8 cellular contexts compared by ENCODE assay signal in genomic region chr4:7827566-7827965, GRCh38.
DNase-seq lines count a peak whose midpoint lies in the region; ATAC-seq and TF ChIP-seq lines count a peak whose summit lies in the region.

No MANE protein-coding gene starts in this region.

- H3K27me3 ChIP-seq in lower lobe of right lung (ENCODE audit: low read depth) (no peaks in the 10 kb centered on the region), suprapubic skin (no peaks in the 10 kb centered on the region)

- H3K4me1 Mint-ChIP-seq in activated T-cell treated with anti-CD3 and anti-CD28 coated beads, Interleukin-2, amount 50 U/mL, for 24 hours (ENCODE audit: low read depth), result peaks cover 59% of the 10 kb centered on the region

- H3K9me3 Mint-ChIP-seq in activated T-cell treated with anti-CD3 and anti-CD28 coated beads, Interleukin-2, amount 50 U/mL, for 24 hours, result peaks cover 4% of the 10 kb centered on the region

- no peak for TF ChIP-seq POLR2A in suprapubic skin (IDR thresholded peaks at IDR 0.05)

- H3K36me3 ChIP-seq in lower lobe of right lung (peaks cover 4% of the 10 kb centered on the region), suprapubic skin (no peaks in the 10 kb centered on the region)

- peak; percentile 20 for DNase-seq in activated T-cell treated with anti-CD3 and anti-CD28 coated beads, Interleukin-2, amount 50 U/mL, for 24 hours
- no peak for DNase-seq in activated T-cell treated with anti-CD3 and anti-CD28 coated beads, Interleukin-2, amount 50 U/mL, for 48 hours
- no peak for DNase-seq in lower lobe of right lung
- no peak for DNase-seq in suprapubic skin (ENCODE audit: low spot score in 2 of 2)
- DNase-seq in KBM-7, result no peak
- DNase-seq in substantia nigra (lab: John Stamatoyannopoulos, UW), result no peak

- TF ChIP-seq CTCF in lower lobe of right lung (IDR thresholded peaks at IDR 0.05) (no peak), suprapubic skin (IDR thresholded peaks at IDR 0.05) (no peak)

- ATAC-seq in lower lobe of right lung, result no peak
- no peak for ATAC-seq in GM19397 (IDR thresholded peaks at IDR 0.05; ENCODE audit: unreplicated experiment)

- in situ Hi-C loops in KBM-7 (cut with MboI; ENCODE audit: low pct_unique_long_range_greater_than_20kb, low sequenced_read_pairs), result no loop called here

- intact Hi-C loops in lower lobe of right lung (cut with DNase I), result no loop called here

- peaks cover 19% of the 10 kb centered on the region for H3K4me1 ChIP-seq in lower lobe of right lung
- peaks cover 38% of the 10 kb centered on the region for H3K4me1 ChIP-seq in suprapubic skin

- TF ChIP-seq EP300 in suprapubic skin (IDR thresholded peaks at IDR 0.05), result no peak

- no peak overlapping the region for H3K4me3 ChIP-seq in lower lobe of right lung
- H3K4me3 ChIP-seq in suprapubic skin, result peak overlapping the region; percentile 29

- H3K27me3 Mint-ChIP-seq in activated T-cell treated with anti-CD3 and anti-CD28 coated beads, Interleukin-2, amount 50 U/mL, for 24 hours, result no peaks in the 10 kb centered on the region

- peak overlapping the region; percentile 84 for H3K27ac ChIP-seq in angular gyrus (ENCODE audit: low read depth, low read length)
- H3K27ac ChIP-seq in lower lobe of right lung, result peak overlapping the region; percentile 70
- H3K27ac ChIP-seq in suprapubic skin, result peak overlapping the region; percentile 83
- no peak overlapping the region for H3K27ac ChIP-seq in substantia nigra (ENCODE audit: low read depth, low read length, poor library complexity, severe bottlenecking)

- peak overlapping the region; percentile 88 for H3K27ac Mint-ChIP-seq in activated T-cell treated with anti-CD3 and anti-CD28 coated beads, Interleukin-2, amount 50 U/mL, for 24 hours

- H3K9me3 ChIP-seq in lower lobe of right lung, result no peaks in the 10 kb centered on the region
- no peaks in the 10 kb centered on the region for H3K9me3 ChIP-seq in suprapubic skin

- 78% methylated on average over 11 of the region's 11 CpGs for WGBS in suprapubic skin

- peaks cover 61% of the 10 kb centered on the region for H3K36me3 Mint-ChIP-seq in activated T-cell treated with anti-CD3 and anti-CD28 coated beads, Interleukin-2, amount 50 U/mL, for 24 hours (ENCODE audit: low read depth)

- peak overlapping the region; percentile 24 for H3K4me3 Mint-ChIP-seq in activated T-cell treated with anti-CD3 and anti-CD28 coated beads, Interleukin-2, amount 50 U/mL, for 24 hours
